Comparison of ENCODE assay signal across 21 cellular contexts in the genomic region with DNA sequence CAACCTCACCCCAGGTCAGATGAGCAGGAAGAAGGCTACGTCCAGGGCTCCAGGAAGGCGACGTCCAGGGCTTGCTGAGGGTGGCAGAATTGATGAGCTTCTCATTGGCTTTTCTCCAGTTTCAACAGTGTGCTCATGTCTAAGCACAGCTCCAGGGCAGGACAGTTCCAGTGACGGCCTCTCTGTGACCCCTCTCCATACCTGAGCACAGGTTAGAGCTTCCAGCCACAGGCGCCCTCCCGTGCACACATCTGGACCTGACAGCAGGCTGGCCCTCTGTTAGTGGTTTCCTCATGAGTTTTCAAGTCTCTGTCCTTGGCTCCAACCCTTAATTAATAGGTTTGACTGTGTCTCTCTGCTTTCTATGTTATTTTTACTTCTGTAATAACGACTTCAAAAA.
"Had no signal": no experiment of that assay in that cellular context is flagged by ENCODE, and none has a peak within 500 bp of the region (broad histone marks: within the 10 kb centered on the region; RNA-seq: fewer than 3 reads in every experiment).

No MANE protein-coding gene starts in this region.

- H3K36me3 Mint-ChIP-seq: naive thymus-derived CD8-positive, alpha-beta T cell had no signal

- H3K27me3 Mint-ChIP-seq: activated B cell treated with CpG ODN at 0.5 μM for 24 hours had no signal

- H3K4me3 Mint-ChIP-seq: activated B cell treated with CpG ODN at 0.5 μM for 24 hours; activated CD8-positive, alpha-beta T cell treated with anti-CD3 and anti-CD28 coated beads for 36 hours; activated naive CD4-positive, alpha-beta T cell treated with anti-CD3 and anti-CD28 coated beads for 36 hours; activated T-cell treated with anti-CD3 and anti-CD28 coated beads, Interleukin-2, amount 50 U/mL, for 4 hours; naive thymus-derived CD8-positive, alpha-beta T cell had no signal

- H3K9me3 ChIP-seq: body of pancreas, left ventricle myocardium inferior, tibial nerve, vagina had no signal

- H3K4me3 ChIP-seq: body of pancreas, left ventricle myocardium inferior, tibial nerve, vagina had no signal

- H3K27ac ChIP-seq: body of pancreas, dorsolateral prefrontal cortex, epithelial cell of prostate, left ventricle myocardium inferior, tibial nerve, vagina had no signal

- DNase-seq: activated B cell treated with CpG ODN at 0.5 μM for 24 hours; activated CD4-positive, alpha-beta T cell treated with anti-CD3 and anti-CD28 coated beads for 48 hours; activated CD8-positive, alpha-beta T cell treated with anti-CD3 and anti-CD28 coated beads for 36 hours; activated naive CD4-positive, alpha-beta T cell treated with anti-CD3 and anti-CD28 coated beads for 36 hours; activated T-cell treated with anti-CD3 and anti-CD28 coated beads, Interleukin-2, amount 50 U/mL, for 4 hours; body of pancreas; central memory CD4-positive, alpha-beta T cell; dorsolateral prefrontal cortex; kidney; left ventricle myocardium inferior; mesenchymal stem cell; naive thymus-derived CD8-positive, alpha-beta T cell; posterior cingulate gyrus; retina; stimulated activated CD4-positive, alpha-beta T cell treated with anti-CD3 and anti-CD28 coated beads, Interleukin-12 subunit alpha, Interleukin-12 subunit beta, amount 100 ng/mL, for 4 hours; stimulated activated CD4-positive, alpha-beta T cell treated with anti-CD3 and anti-CD28 coated beads, Interleukin-1b, Interleukin-23, amount 100 ng/mL, for 48 hours; stimulated activated CD8-positive, alpha-beta memory T cell treated with anti-CD3 and anti-CD28 coated beads, Interleukin-4, amount 100 ng/mL, for 48 hours; stimulated activated naive CD4-positive, alpha-beta T cell treated with Interleukin-2 at 50 U/mL for 16 hours had no signal

- H3K9me3 Mint-ChIP-seq: activated B cell treated with CpG ODN at 0.5 μM for 24 hours; activated CD8-positive, alpha-beta T cell treated with anti-CD3 and anti-CD28 coated beads for 36 hours; activated naive CD4-positive, alpha-beta T cell treated with anti-CD3 and anti-CD28 coated beads for 36 hours; activated T-cell treated with anti-CD3 and anti-CD28 coated beads, Interleukin-2, amount 50 U/mL, for 4 hours; naive thymus-derived CD8-positive, alpha-beta T cell had no signal

- H3K4me1 Mint-ChIP-seq: activated B cell treated with CpG ODN at 0.5 μM for 24 hours; naive thymus-derived CD8-positive, alpha-beta T cell had no signal

- H3K36me3 ChIP-seq: left ventricle myocardium inferior, tibial nerve, vagina had no signal

- ATAC-seq: activated CD8-positive, alpha-beta T cell treated with anti-CD3 and anti-CD28 coated beads for 36 hours; activated T-cell treated with anti-CD3 and anti-CD28 coated beads, Interleukin-2, amount 50 U/mL, for 4 hours; body of pancreas; naive thymus-derived CD8-positive, alpha-beta T cell had no signal

- H3K4me1 ChIP-seq: body of pancreas, left ventricle myocardium inferior, tibial nerve had no signal

- H3K27ac Mint-ChIP-seq: activated B cell treated with CpG ODN at 0.5 μM for 24 hours; activated CD8-positive, alpha-beta T cell treated with anti-CD3 and anti-CD28 coated beads for 36 hours; activated naive CD4-positive, alpha-beta T cell treated with anti-CD3 and anti-CD28 coated beads for 36 hours; naive thymus-derived CD8-positive, alpha-beta T cell had no signal

- H3K27me3 ChIP-seq: body of pancreas, tibial nerve, vagina had no signal
